In genomic region chr19:11261902-11262839, GRCh38 we compare ENCODE assay signal across 8 cellular contexts. TPM values are rescaled to one million over a fixed set of nuclear protein-coding genes. Genes with fewer than 3 reads are reported as not detected.
A peak's percentile ranks its signal among the peaks of the same experiment; 100 is the strongest.
DNase-seq lines count a peak whose midpoint lies in the region; FAIRE-seq and TF ChIP-seq lines count a peak whose summit lies in the region.

A gene with protein sequence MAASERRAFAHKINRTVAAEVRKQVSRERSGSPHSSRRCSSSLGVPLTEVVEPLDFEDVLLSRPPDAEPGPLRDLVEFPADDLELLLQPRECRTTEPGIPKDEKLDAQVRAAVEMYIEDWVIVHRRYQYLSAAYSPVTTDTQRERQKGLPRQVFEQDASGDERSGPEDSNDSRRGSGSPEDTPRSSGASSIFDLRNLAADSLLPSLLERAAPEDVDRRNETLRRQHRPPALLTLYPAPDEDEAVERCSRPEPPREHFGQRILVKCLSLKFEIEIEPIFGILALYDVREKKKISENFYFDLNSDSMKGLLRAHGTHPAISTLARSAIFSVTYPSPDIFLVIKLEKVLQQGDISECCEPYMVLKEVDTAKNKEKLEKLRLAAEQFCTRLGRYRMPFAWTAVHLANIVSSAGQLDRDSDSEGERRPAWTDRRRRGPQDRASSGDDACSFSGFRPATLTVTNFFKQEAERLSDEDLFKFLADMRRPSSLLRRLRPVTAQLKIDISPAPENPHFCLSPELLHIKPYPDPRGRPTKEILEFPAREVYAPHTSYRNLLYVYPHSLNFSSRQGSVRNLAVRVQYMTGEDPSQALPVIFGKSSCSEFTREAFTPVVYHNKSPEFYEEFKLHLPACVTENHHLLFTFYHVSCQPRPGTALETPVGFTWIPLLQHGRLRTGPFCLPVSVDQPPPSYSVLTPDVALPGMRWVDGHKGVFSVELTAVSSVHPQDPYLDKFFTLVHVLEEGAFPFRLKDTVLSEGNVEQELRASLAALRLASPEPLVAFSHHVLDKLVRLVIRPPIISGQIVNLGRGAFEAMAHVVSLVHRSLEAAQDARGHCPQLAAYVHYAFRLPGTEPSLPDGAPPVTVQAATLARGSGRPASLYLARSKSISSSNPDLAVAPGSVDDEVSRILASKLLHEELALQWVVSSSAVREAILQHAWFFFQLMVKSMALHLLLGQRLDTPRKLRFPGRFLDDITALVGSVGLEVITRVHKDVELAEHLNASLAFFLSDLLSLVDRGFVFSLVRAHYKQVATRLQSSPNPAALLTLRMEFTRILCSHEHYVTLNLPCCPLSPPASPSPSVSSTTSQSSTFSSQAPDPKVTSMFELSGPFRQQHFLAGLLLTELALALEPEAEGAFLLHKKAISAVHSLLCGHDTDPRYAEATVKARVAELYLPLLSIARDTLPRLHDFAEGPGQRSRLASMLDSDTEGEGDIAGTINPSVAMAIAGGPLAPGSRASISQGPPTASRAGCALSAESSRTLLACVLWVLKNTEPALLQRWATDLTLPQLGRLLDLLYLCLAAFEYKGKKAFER (N-terminal part only) (minus strand): TSS chr19:11262524. CDS start chr19:11262440, 84 bp downstream.

- no peaks in the 10 kb centered on the region for H3K36me3 ChIP-seq in NT2/D1 (ENCODE audit: insufficient read depth, insufficient read length, low read length)
- H3K36me3 ChIP-seq in breast epithelium, result no peaks in the 10 kb centered on the region
- no peaks in the 10 kb centered on the region for H3K36me3 ChIP-seq in kidney (ENCODE audit: control insufficient read depth in 1 of 2, insufficient read depth in 2 of 2, low read length in 2 of 2)

- no peaks in the 10 kb centered on the region for H3K9me3 ChIP-seq in NT2/D1 (ENCODE audit: insufficient read depth, low read length)
- no peaks in the 10 kb centered on the region for H3K9me3 ChIP-seq in breast epithelium
- H3K9me3 ChIP-seq in kidney (ENCODE audit: control insufficient read depth in 1 of 2, low read length in 2 of 2), result no peaks in the 10 kb centered on the region

- peak within 1 kb of the TSS; percentile 85 to 95 for H3K27ac ChIP-seq in breast epithelium
- H3K27ac ChIP-seq in kidney (ENCODE audit: low read depth in 2 of 2, low read length in 2 of 2), result peak within 1 kb of the TSS; percentile 83 to 85

- H3K4me1 ChIP-seq in NT2/D1 (ENCODE audit: insufficient read depth, insufficient read length), result peaks cover 5% of the 10 kb centered on the region
- peaks cover 0 to 5% of the 10 kb centered on the region in 2 donors for H3K4me1 ChIP-seq in breast epithelium
- peaks cover 0 to 9% of the 10 kb centered on the region in 2 donors for H3K4me1 ChIP-seq in kidney (ENCODE audit: control insufficient read depth in 1 of 2, insufficient read depth in 1 of 2, low read depth in 1 of 2, low read length in 2 of 2)

- no peak for TF ChIP-seq POLR2A in breast epithelium (IDR thresholded peaks at IDR 0.05)

- H3K4me3 ChIP-seq in GM12865 (ENCODE audit: low read depth, low read length) (peak within 1 kb of the TSS; percentile 75), NT2/D1 (ENCODE audit: insufficient read length, low read depth) (peak within 1 kb of the TSS; percentile 85), breast epithelium (peak within 1 kb of the TSS; percentile 92 to 100 (median 96)), kidney (ENCODE audit: low read length in 2 of 2) (peak within 1 kb of the TSS; percentile 60 to 71)

- no peak for FAIRE-seq in kidney (lab: Jason Lieb, UNC)

- TF ChIP-seq CTCF in GM12865 (IDR thresholded peaks at IDR 0.05; ENCODE audit: insufficient read depth, low read depth, low read length, missing control alignments) (peak; percentile 56), breast epithelium (IDR thresholded peaks at IDR 0.05) (peak in 2 of 3 donors; percentile 29 to 43), kidney (IDR thresholded peaks at IDR 0.05; ENCODE audit: borderline replicate concordance, extremely low read depth, insufficient read depth) (peak; percentile 36)

- DNase-seq in GM12865 (ENCODE audit: low read depth), result peak; percentile 45
- DNase-seq in NT2/D1 (ENCODE audit: low read depth, low spot score), result no peak
- peak in 1 of 2 donors; percentile 33 for DNase-seq in breast epithelium (ENCODE audit: low spot score in 2 of 2)
- peak; percentile 78 for DNase-seq in kidney
- peak; percentile 35 for DNase-seq in stimulated activated CD4-positive, alpha-beta T cell treated with anti-CD3 and anti-CD28 coated beads, Interleukin-4, amount 100 ng/mL, for 1 hour
- no peak for DNase-seq in NCI-H1048 (lab: John Stamatoyannopoulos, UW)
- no peak for DNase-seq in NCI-H2029 treated with DMSO at 0.1 percent for 48 hours (lab: John Stamatoyannopoulos, UW)
- no peak for DNase-seq in midbrain (lab: John Stamatoyannopoulos, UW)

- H3K9ac ChIP-seq in NT2/D1 (ENCODE audit: insufficient read length, low read depth), result peak within 1 kb of the TSS; percentile 89
- H3K9ac ChIP-seq in kidney (ENCODE audit: low read length in 2 of 2), result peak within 1 kb of the TSS; percentile 69 to 75

- intact Hi-C loops in breast epithelium (cut with DNase I; ENCODE audit: low total_unique reads), result no loop called here
- intact Hi-C loops in kidney (cut with DNase I), result no loop called here

- H3K27me3 ChIP-seq in NT2/D1 (ENCODE audit: insufficient read depth, insufficient read length) (no peaks in the 10 kb centered on the region), breast epithelium (no peaks in the 10 kb centered on the region)

RNA-seq across cellular contexts. Expression of the gene that starts here (rescaled TPM):
- total RNA-seq in breast epithelium, result 10 to 100 TPM; 20.9 to 59.3 (median 49.6) TPM
- 112 TPM for total RNA-seq in kidney
- 45.8 TPM for polyA plus RNA-seq in kidney (ENCODE audit: insufficient read depth, low read depth, low replicate concordance)

Comparison
In these comparisons a context has a peak if more than half of its experiments do, and no peak if none do; other contexts are left out.
1. DNase-seq: peak in GM12865 (single experiment), kidney (single experiment) and stimulated activated CD4-positive, alpha-beta T cell treated with anti-CD3 and anti-CD28 coated beads, Interleukin-4, amount 100 ng/mL, for 1 hour (single experiment); none in NT2/D1 (single experiment), NCI-H1048 (single experiment), NCI-H2029 treated with DMSO at 0.1 percent for 48 hours (single experiment) and midbrain (single experiment).
2. Peak in every context shown above with its lines, with median percentiles within 50 percentile points of each other: H3K4me3 ChIP-seq and CTCF ChIP-seq.